Comparison of ENCODE assay signal across 10 cellular contexts in the genomic region with DNA sequence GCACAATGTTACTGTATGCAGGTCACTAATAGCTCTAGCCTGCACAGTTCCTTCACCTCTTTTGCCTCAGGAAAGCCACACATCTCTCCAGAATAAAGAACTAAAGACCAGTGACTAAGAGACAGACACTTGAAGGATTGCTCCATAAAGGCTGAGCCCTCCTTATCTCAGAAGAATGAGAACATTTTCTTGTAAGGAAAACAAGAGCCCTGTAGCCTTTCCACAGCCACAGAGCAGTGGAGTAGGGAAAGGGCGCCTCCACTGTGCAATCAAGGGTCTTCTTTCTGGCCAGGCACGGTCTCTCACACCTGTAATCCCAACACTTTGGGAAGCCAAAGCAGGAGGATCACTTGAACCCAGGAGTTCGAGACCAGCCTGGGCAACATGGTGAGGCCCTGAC.
"Had no signal": no experiment of that assay in that cellular context is flagged by ENCODE, and none has a peak within 500 bp of the region (broad histone marks: within the 10 kb centered on the region; RNA-seq: fewer than 3 reads in every experiment).

No MANE protein-coding gene starts in this region.

- H3K4me1 ChIP-seq: upper lobe of left lung had no signal

- H3K36me3 ChIP-seq: upper lobe of left lung had no signal

- H3K27me3 ChIP-seq: upper lobe of left lung had no signal

- ATAC-seq: stimulated activated naive CD8-positive, alpha-beta T cell treated with anti-CD3 and anti-CD28 coated beads, Interleukin-15, Interleukin-2, amounts not matched to agents 100 U/mL and 50 U/mL, for 24 hours; T-helper 17 cell; WTC11 had no signal

- H3K4me3 ChIP-seq: upper lobe of left lung had no signal

- H3K9me3 ChIP-seq: upper lobe of left lung had no signal

- H3K27ac ChIP-seq: upper lobe of left lung had no signal

- DNase-seq: activated CD4-positive, alpha-beta T cell treated with anti-CD3 and anti-CD28 coated beads, Interleukin-2, amount 10 ng/mL, durations not matched to agents 7 days and 5 days; activated naive CD4-positive, alpha-beta T cell treated with anti-CD3 and anti-CD28 coated beads, Interleukin-2, amount 10 ng/mL, durations not matched to agents 7 days and 5 days; dermis blood vessel endothelial cell; mammary epithelial cell; stimulated activated CD4-positive, alpha-beta T cell treated with anti-CD3 and anti-CD28 coated beads, Interleukin-4, amount 100 ng/mL, for 1 hour; stimulated activated CD8-positive, alpha-beta memory T cell treated with anti-CD3 and anti-CD28 coated beads, Interleukin-4, amount 100 ng/mL, for 48 hours; stimulated activated naive CD8-positive, alpha-beta T cell treated with anti-CD3 and anti-CD28 coated beads, Interleukin-15, Interleukin-2, amounts not matched to agents 100 U/mL and 50 U/mL, for 24 hours; T-helper 17 cell; upper lobe of left lung had no signal
